Comparison of ENCODE assay signal across 21 cellular contexts in genomic region chr19:877992-878660, GRCh38. TPM values are rescaled to one million over a fixed set of nuclear protein-coding genes. Genes with fewer than 3 reads are reported as not detected.
"Had no signal": no experiment of that assay in that cellular context is flagged by ENCODE, and none has a peak within 500 bp of the region (broad histone marks: within the 10 kb centered on the region; RNA-seq: fewer than 3 reads in every experiment).

No MANE protein-coding gene starts in this region.

RNA-seq across cellular contexts. Expression of gene RNU6-9, which starts 15.2 kb away (rescaled TPM):
- total RNA-seq: activated naive CD4-positive, alpha-beta T cell treated with anti-CD3 and anti-CD28 coated beads for 36 hours; activated naive CD4-positive, alpha-beta T cell treated with anti-CD3 and anti-CD28 coated beads, Interleukin-2, amount 50 U/mL, for 72 hours; activated naive CD8-positive, alpha-beta T cell treated with anti-CD3 and anti-CD28 coated beads for 36 hours; activated naive CD8-positive, alpha-beta T cell treated with anti-CD3 and anti-CD28 coated beads, Interleukin-2, amount 10 ng/mL, durations not matched to agents 7 days and 5 days; activated T-cell treated with anti-CD3 and anti-CD28 coated beads, Interleukin-2, amount 50 U/mL, for 4 hours; activated T-cell treated with anti-CD3 and anti-CD28 coated beads, Interleukin-2, amount 50 U/mL, for 72 hours; activated T-helper 1 cell treated with anti-CD3 and anti-CD28 coated beads, Interleukin-12 subunit alpha, Interleukin-12 subunit beta, Interleukin-2, Interleukin-4 antibody, amounts not matched to agents 30 ng/mL and 10 ng/mL and 1 ng/mL, durations not matched to agents 14 hours and 24 hours and 36 hours; activated T-helper 17 cell treated with anti-CD3 and anti-CD28 coated beads, Interleukin-2, amount 50 U/mL, for 72 hours; activated T-helper 2 cell treated with anti-CD3 and anti-CD28 coated beads, Interferon-gamma antibody, Interleukin-2, Interleukin-4, amounts not matched to agents 10 μg/mL and 5 μg/mL and 100 μg/mL, durations not matched to agents 14 hours and 24 hours and 36 hours; adrenal gland; aorta; ascending aorta; astrocyte; body of pancreas; breast epithelium; bronchial epithelial cell; cardiac muscle cell; cardiac septum; cerebellum; chondrocyte had no signal
- polyA plus RNA-seq: adipose tissue, adrenal gland, aorta, cardiac muscle cell had no signal

RNA-seq across cellular contexts. Expression of gene ELANE, which starts 26.0 kb away (rescaled TPM):
- total RNA-seq: activated naive CD4-positive, alpha-beta T cell treated with anti-CD3 and anti-CD28 coated beads for 36 hours; activated naive CD4-positive, alpha-beta T cell treated with anti-CD3 and anti-CD28 coated beads, Interleukin-2, amount 50 U/mL, for 72 hours; activated naive CD8-positive, alpha-beta T cell treated with anti-CD3 and anti-CD28 coated beads for 36 hours; activated naive CD8-positive, alpha-beta T cell treated with anti-CD3 and anti-CD28 coated beads, Interleukin-2, amount 10 ng/mL, durations not matched to agents 7 days and 5 days; activated T-cell treated with anti-CD3 and anti-CD28 coated beads, Interleukin-2, amount 50 U/mL, for 4 hours; activated T-cell treated with anti-CD3 and anti-CD28 coated beads, Interleukin-2, amount 50 U/mL, for 72 hours; activated T-helper 1 cell treated with anti-CD3 and anti-CD28 coated beads, Interleukin-12 subunit alpha, Interleukin-12 subunit beta, Interleukin-2, Interleukin-4 antibody, amounts not matched to agents 30 ng/mL and 10 ng/mL and 1 ng/mL, durations not matched to agents 14 hours and 24 hours and 36 hours; activated T-helper 17 cell treated with anti-CD3 and anti-CD28 coated beads, Interleukin-2, amount 50 U/mL, for 72 hours; activated T-helper 2 cell treated with anti-CD3 and anti-CD28 coated beads, Interferon-gamma antibody, Interleukin-2, Interleukin-4, amounts not matched to agents 10 μg/mL and 5 μg/mL and 100 μg/mL, durations not matched to agents 14 hours and 24 hours and 36 hours; ascending aorta; astrocyte; body of pancreas; bronchial epithelial cell; cardiac muscle cell; chondrocyte had no signal
- polyA plus RNA-seq: aorta, cardiac muscle cell had no signal
